ENCODE assay signal across 32 cellular contexts in genomic region chr13:98318263-98318878, GRCh38.
"Had no signal": no experiment of that assay in that cellular context is flagged by ENCODE, and none has a peak within 500 bp of the region (broad histone marks: within the 10 kb centered on the region; RNA-seq: fewer than 3 reads in every experiment).

No MANE protein-coding gene starts in this region.

- DNase-seq: colonic mucosa; effector CD8-positive, alpha-beta T cell; endodermal cell; esophagus squamous epithelium; foreskin melanocyte; glutamatergic neuron; hypothalamus; immature natural killer cell; islet precursor cell; kidney glomerular epithelial cell; left colon; left ventricle myocardium superior; mucosa of descending colon; naive B cell; sigmoid colon; stimulated activated CD4-positive, alpha-beta T cell treated with anti-CD3 and anti-CD28 coated beads, Interleukin-2, amount 100 ng/mL, for 24 hours; stimulated activated CD4-positive, alpha-beta T cell treated with anti-CD3 and anti-CD28 coated beads, Interleukin-4, amount 100 ng/mL, for 24 hours; stimulated activated naive CD8-positive, alpha-beta T cell treated with anti-CD3 and anti-CD28 coated beads, Interleukin-15, Interleukin-2, amounts not matched to agents 100 U/mL and 50 U/mL, for 24 hours; substantia nigra; testis; tibial artery had no signal

- H3K9me3 Mint-ChIP-seq: endodermal cell; memory B cell; mesothelial cell of epicardium; natural killer cell treated with Interleukin-12 subunit alpha and Interleukin-12 subunit beta and Interleukin-15 and Interleukin-18, amount 100 ng/mL, for 72 hours; neural progenitor cell; stimulated activated memory B cell treated with anti-CD40 and anti-IgM and Interleukin-4, amounts not matched to agents 10 μg/mL and 1 μg/mL and 100 μg/mL, for 72 hours had no signal

- H3K36me3 ChIP-seq: colonic mucosa, esophagus squamous epithelium, neural progenitor cell, prostate gland, right atrium auricular region, sigmoid colon, tibial artery had no signal

- H3K27me3 Mint-ChIP-seq: dendritic cell treated with granulocyte-macrophage colony-stimulating factor and Interleukin-4, amounts not matched to agents 40 ng/mL and 50 ng/mL, for 4 days; type B pancreatic cell had no signal

- H3K9ac ChIP-seq: neural progenitor cell, parathyroid adenoma had no signal

- H3K9me3 ChIP-seq: colonic mucosa, esophagus squamous epithelium, mucosa of descending colon, prostate gland, right atrium auricular region, sigmoid colon, testis, tibial artery had no signal

- H3K4me3 ChIP-seq: colonic mucosa, esophagus squamous epithelium, lung, mucosa of descending colon, neural progenitor cell, prostate gland, right atrium auricular region, sigmoid colon, testis, tibial artery had no signal

- H3K4me1 Mint-ChIP-seq: immature natural killer cell; memory B cell; naive B cell; stimulated activated memory B cell treated with anti-CD40 and anti-IgM and Interleukin-4, amounts not matched to agents 10 μg/mL and 1 μg/mL and 100 μg/mL, for 72 hours had no signal

- H3K4me3 Mint-ChIP-seq: dendritic cell treated with granulocyte-macrophage colony-stimulating factor and Interleukin-4, amounts not matched to agents 40 ng/mL and 50 ng/mL, for 4 days; endodermal cell; immature natural killer cell; memory B cell; mesothelial cell of epicardium; naive B cell; natural killer cell treated with Interleukin-12 subunit alpha and Interleukin-12 subunit beta and Interleukin-15 and Interleukin-18, amount 100 ng/mL, for 72 hours; neural progenitor cell; stimulated activated memory B cell treated with anti-CD40 and anti-IgM and Interleukin-4, amounts not matched to agents 10 μg/mL and 1 μg/mL and 100 μg/mL, for 72 hours; type B pancreatic cell had no signal

- H3K27ac Mint-ChIP-seq: dendritic cell treated with granulocyte-macrophage colony-stimulating factor and Interleukin-4, amounts not matched to agents 40 ng/mL and 50 ng/mL, for 4 days; endodermal cell; immature natural killer cell; memory B cell; naive B cell; natural killer cell treated with Interleukin-12 subunit alpha and Interleukin-12 subunit beta and Interleukin-15 and Interleukin-18, amount 100 ng/mL, for 72 hours; neural progenitor cell; stimulated activated memory B cell treated with anti-CD40 and anti-IgM and Interleukin-4, amounts not matched to agents 10 μg/mL and 1 μg/mL and 100 μg/mL, for 72 hours; type B pancreatic cell had no signal

- H3K36me3 Mint-ChIP-seq: immature natural killer cell; memory B cell; naive B cell; natural killer cell treated with Interleukin-12 subunit alpha and Interleukin-12 subunit beta and Interleukin-15 and Interleukin-18, amount 100 ng/mL, for 72 hours; stimulated activated memory B cell treated with anti-CD40 and anti-IgM and Interleukin-4, amounts not matched to agents 10 μg/mL and 1 μg/mL and 100 μg/mL, for 72 hours had no signal

- H3K4me1 ChIP-seq: colonic mucosa, esophagus squamous epithelium, parathyroid adenoma, prostate gland, testis, tibial artery had no signal

- H3K27me3 ChIP-seq: colonic mucosa, esophagus squamous epithelium, neural progenitor cell, right atrium auricular region, sigmoid colon, testis, tibial artery had no signal

- H3K27ac ChIP-seq: colonic mucosa, esophagus squamous epithelium, neural progenitor cell, parathyroid adenoma, prostate gland, right atrium auricular region, sigmoid colon, testis, tibial artery had no signal
